In genomic region chrX:119693032-119693995, GRCh38 we compare ENCODE assay signal across 9 cellular contexts. TPM values are rescaled to one million over a fixed set of nuclear protein-coding genes. Genes with fewer than 3 reads are reported as not detected.
DNase-seq lines count a peak whose midpoint lies in the region; ATAC-seq and TF ChIP-seq lines count a peak whose summit lies in the region.
"Had no signal": no experiment of that assay in that cellular context is flagged by ENCODE, and none has a peak within 500 bp of the region (broad histone marks: within the 10 kb centered on the region; RNA-seq: fewer than 3 reads in every experiment).

Gene SEPTIN6 (minus strand): TSS chrX:119693168. CDS start chrX:119693105, 63 bp downstream.

- TF ChIP-seq CTCF in C4-2B (conservative IDR thresholded peaks at IDR 0.05), result no peak

- in situ Hi-C loops in endometrial microvascular endothelial cells (cut with HindIII; ENCODE audit: inconsistent ontology term, low pct_unique_long_range_greater_than_20kb, low sequenced_read_pairs), result no loop called here

- H3K27me3 ChIP-seq in mononuclear cell (ENCODE audit: insufficient read depth, low read length), result no peaks in the 10 kb centered on the region

- peak within 1 kb of the TSS; percentile 58 for H3K4me3 ChIP-seq in mononuclear cell (ENCODE audit: low read length)

- ATAC-seq in HG03432 (IDR thresholded peaks at IDR 0.05; ENCODE audit: unreplicated experiment), result peak; percentile 79

- H3K4me1 ChIP-seq in mononuclear cell (ENCODE audit: insufficient read depth, low read length), result peaks cover 35% of the 10 kb centered on the region

- peak; percentile 82 for DNase-seq in NOMO-1 treated with DMSO at 0.1 percent for 48 hours (lab: John Stamatoyannopoulos, UW; ENCODE audit: unreplicated experiment)
- peak in 2 of 3 experiments; percentile 40 to 76 for DNase-seq in activated CD8-positive, alpha-beta memory T cell treated with anti-CD3 and anti-CD28 coated beads for 48 hours (ENCODE audit: low read depth in 2 of 3, low spot score in 2 of 3)
- peak; percentile 35 to 74 for DNase-seq in stimulated activated CD8-positive, alpha-beta memory T cell treated with anti-CD3 and anti-CD28 coated beads, Interleukin-4, amount 100 ng/mL, for 4 hours (ENCODE audit: low read depth in 2 of 2, low spot score in 1 of 2)

- peak; percentile 94 for TF ChIP-seq POLR2A in GM19193 (IDR thresholded peaks at IDR 0.05; ENCODE audit: extremely low read depth, insufficient read depth, insufficient read length)

- peak within 1 kb of the TSS; percentile 82 for H3K27ac ChIP-seq in C4-2B
- H3K27ac ChIP-seq: epithelial cell of prostate had no signal

- H3K9me3 ChIP-seq in mononuclear cell (ENCODE audit: low read depth, low read length), result no peaks in the 10 kb centered on the region

RNA-seq across cellular contexts. Expression of gene SEPTIN6, which starts in this region (rescaled TPM):
- total RNA-seq in endometrial microvascular endothelial cells (ENCODE audit: inconsistent ontology term), result 15.0 TPM
- 141 TPM for total RNA-seq in mononuclear cell

Comparison
In these comparisons a context has a peak if more than half of its experiments do, and no peak if none do; other contexts are left out.
1. Peak in every context shown above with its lines: DNase-seq, ATAC-seq, H3K4me3 ChIP-seq and H3K27ac ChIP-seq.